ENCODE assay signal across 2 cellular contexts in the genomic region with DNA sequence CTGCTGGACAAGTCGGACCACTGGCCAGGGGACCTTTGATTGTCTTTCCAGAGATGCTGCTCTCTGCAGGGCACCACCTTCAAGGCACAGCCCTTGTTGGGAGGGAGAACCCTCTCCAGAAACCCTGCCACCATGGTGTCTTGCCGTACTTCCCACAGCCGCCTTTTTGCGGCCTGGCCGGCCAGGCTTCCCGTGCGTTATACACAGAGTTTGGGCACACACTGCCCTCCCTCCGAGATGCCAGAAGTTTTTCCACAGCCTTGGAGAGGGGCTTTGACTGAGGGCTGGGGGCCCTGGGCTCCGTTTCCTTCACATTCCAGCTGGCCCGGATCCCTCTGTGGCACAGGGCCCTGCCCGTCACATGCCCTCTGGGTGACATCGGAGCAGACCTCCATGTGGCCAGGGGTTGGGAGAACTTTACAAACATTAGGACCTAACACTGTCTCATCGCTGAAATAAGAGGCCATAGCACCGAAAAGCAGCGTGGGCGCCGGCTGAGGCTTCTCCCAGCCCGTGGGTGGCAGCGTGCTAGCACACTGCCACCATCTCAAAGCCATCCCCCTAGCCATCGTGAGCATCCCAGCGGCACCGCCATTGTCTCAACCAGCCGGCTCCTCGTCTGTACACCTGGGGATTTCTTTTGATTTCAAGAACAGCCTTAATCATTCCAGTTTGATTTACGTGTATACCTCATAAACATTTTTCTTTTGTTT.
TF ChIP-seq lines count a peak whose summit lies in the region.

No MANE protein-coding gene starts in this region.

TF ChIP-seq in H1, 55 proteins besides CTCF, POLR2A, EP300 and RAD21:
- TF ChIP-seq BRCA1 (IDR thresholded peaks at IDR 0.05; ENCODE audit: low read depth, low read length) (no peak), TEAD4 (IDR thresholded peaks at IDR 0.05; ENCODE audit: low read depth, low read length) (no peak), ASH2L (IDR thresholded peaks at IDR 0.05; ENCODE audit: low read length) (no peak), TAF7 (optimal IDR thresholded peaks at IDR 0.05; ENCODE audit: borderline replicate concordance, low read depth, low read length) (no peak), RBBP5 (IDR thresholded peaks at IDR 0.05; ENCODE audit: borderline replicate concordance, low read depth, low read length) (no peak), ATF2 (IDR thresholded peaks at IDR 0.05; ENCODE audit: low read length) (no peak), MAFK (IDR thresholded peaks at IDR 0.05; ENCODE audit: low read depth, low read length) (no peak), GABPA (IDR thresholded peaks at IDR 0.05; ENCODE audit: borderline replicate concordance, insufficient read depth, low read length) (no peak), CEBPB (IDR thresholded peaks at IDR 0.05; ENCODE audit: low read depth, low read length) (no peak), YY1 (IDR thresholded peaks at IDR 0.05; ENCODE audit: low read depth, low read length) (no peak), NRF1 (IDR thresholded peaks at IDR 0.05; ENCODE audit: low read depth, low read length) (no peak)
- TF ChIP-seq, protein P1, sequence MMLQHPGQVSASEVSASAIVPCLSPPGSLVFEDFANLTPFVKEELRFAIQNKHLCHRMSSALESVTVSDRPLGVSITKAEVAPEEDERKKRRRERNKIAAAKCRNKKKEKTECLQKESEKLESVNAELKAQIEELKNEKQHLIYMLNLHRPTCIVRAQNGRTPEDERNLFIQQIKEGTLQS (IDR thresholded peaks at IDR 0.05; ENCODE audit: insufficient read depth, low read depth, low read length), result no peak

TF ChIP-seq in GM23338, 12 proteins besides CTCF, POLR2A, EP300 and RAD21:
- TF ChIP-seq, protein P2, sequence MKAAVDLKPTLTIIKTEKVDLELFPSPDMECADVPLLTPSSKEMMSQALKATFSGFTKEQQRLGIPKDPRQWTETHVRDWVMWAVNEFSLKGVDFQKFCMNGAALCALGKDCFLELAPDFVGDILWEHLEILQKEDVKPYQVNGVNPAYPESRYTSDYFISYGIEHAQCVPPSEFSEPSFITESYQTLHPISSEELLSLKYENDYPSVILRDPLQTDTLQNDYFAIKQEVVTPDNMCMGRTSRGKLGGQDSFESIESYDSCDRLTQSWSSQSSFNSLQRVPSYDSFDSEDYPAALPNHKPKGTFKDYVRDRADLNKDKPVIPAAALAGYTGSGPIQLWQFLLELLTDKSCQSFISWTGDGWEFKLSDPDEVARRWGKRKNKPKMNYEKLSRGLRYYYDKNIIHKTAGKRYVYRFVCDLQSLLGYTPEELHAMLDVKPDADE (IDR thresholded peaks at IDR 0.05), result no peak
- TF ChIP-seq EZH2 (IDR thresholded peaks at IDR 0.05; ENCODE audit: low read depth, unreplicated experiment) (no peak), POLR2AphosphoS5 (IDR thresholded peaks at IDR 0.05; ENCODE audit: low read depth) (no peak), STAT1 (IDR thresholded peaks at IDR 0.05; ENCODE audit: unreplicated experiment) (no peak), ZNF114 (CRISPR knock-in tag; IDR thresholded peaks at IDR 0.05) (no peak), EZH2phosphoT487 (IDR thresholded peaks at IDR 0.05; ENCODE audit: unreplicated experiment) (no peak), JUNB (IDR thresholded peaks at IDR 0.05; ENCODE audit: unreplicated experiment) (no peak), NANOG (IDR thresholded peaks at IDR 0.05; ENCODE audit: borderline replicate concordance) (no peak), ZNF331 (CRISPR knock-in tag; IDR thresholded peaks at IDR 0.05; ENCODE audit: low read depth) (no peak), ZNF462 (CRISPR knock-in tag; IDR thresholded peaks at IDR 0.05) (no peak)
- TF ChIP-seq, protein P3, sequence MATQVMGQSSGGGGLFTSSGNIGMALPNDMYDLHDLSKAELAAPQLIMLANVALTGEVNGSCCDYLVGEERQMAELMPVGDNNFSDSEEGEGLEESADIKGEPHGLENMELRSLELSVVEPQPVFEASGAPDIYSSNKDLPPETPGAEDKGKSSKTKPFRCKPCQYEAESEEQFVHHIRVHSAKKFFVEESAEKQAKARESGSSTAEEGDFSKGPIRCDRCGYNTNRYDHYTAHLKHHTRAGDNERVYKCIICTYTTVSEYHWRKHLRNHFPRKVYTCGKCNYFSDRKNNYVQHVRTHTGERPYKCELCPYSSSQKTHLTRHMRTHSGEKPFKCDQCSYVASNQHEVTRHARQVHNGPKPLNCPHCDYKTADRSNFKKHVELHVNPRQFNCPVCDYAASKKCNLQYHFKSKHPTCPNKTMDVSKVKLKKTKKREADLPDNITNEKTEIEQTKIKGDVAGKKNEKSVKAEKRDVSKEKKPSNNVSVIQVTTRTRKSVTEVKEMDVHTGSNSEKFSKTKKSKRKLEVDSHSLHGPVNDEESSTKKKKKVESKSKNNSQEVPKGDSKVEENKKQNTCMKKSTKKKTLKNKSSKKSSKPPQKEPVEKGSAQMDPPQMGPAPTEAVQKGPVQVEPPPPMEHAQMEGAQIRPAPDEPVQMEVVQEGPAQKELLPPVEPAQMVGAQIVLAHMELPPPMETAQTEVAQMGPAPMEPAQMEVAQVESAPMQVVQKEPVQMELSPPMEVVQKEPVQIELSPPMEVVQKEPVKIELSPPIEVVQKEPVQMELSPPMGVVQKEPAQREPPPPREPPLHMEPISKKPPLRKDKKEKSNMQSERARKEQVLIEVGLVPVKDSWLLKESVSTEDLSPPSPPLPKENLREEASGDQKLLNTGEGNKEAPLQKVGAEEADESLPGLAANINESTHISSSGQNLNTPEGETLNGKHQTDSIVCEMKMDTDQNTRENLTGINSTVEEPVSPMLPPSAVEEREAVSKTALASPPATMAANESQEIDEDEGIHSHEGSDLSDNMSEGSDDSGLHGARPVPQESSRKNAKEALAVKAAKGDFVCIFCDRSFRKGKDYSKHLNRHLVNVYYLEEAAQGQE (IDR thresholded peaks at IDR 0.05; ENCODE audit: unreplicated experiment), result no peak
TF ChIP-seq in GM23338: peak in this region for 0.
